8 cellular contexts compared by ENCODE assay signal in genomic region chr13:99501952-99502310, GRCh38. TPM values are rescaled to one million over a fixed set of nuclear protein-coding genes. Genes with fewer than 3 reads are reported as not detected.
DNase-seq lines count a peak whose midpoint lies in the region; ATAC-seq and TF ChIP-seq lines count a peak whose summit lies in the region.

No MANE protein-coding gene starts in this region.

- H3K27me3 ChIP-seq in SJCRH30: no peaks in the 10 kb centered on the region
- no peaks in the 10 kb centered on the region for H3K27me3 ChIP-seq in liver (ENCODE audit: control insufficient read depth in 4 of 4, insufficient read depth in 4 of 4, low read length in 3 of 4)
- H3K27me3 ChIP-seq in thymus (ENCODE audit: control insufficient read depth, insufficient read depth): no peaks in the 10 kb centered on the region

- H3K9ac ChIP-seq in liver (ENCODE audit: low read depth in 1 of 2, low read length in 2 of 2): peak overlapping the region; percentile 21 to 79

- H3K9me3 ChIP-seq in SJCRH30 (replicated peaks): no peaks in the 10 kb centered on the region
- no peaks in the 10 kb centered on the region for H3K9me3 ChIP-seq in liver (ENCODE audit: control insufficient read depth in 4 of 4, low read length in 3 of 4)
- no peaks in the 10 kb centered on the region for H3K9me3 ChIP-seq in thymus (ENCODE audit: control insufficient read depth)

- H3K27ac ChIP-seq in SJCRH30: peak overlapping the region; percentile 45
- H3K27ac ChIP-seq in liver (ENCODE audit: low read depth in 1 of 2, low read length in 2 of 2): peak overlapping the region; percentile 72 to 74
- H3K27ac ChIP-seq in thymus (ENCODE audit: low read depth): peak overlapping the region; percentile 95

- H3K4me1 ChIP-seq in SJCRH30 (peaks cover 14% of the 10 kb centered on the region), liver (ENCODE audit: control insufficient read depth in 4 of 4, insufficient read depth in 4 of 4, low read length in 3 of 4) (peaks cover 7 to 59% (median 53%) of the 10 kb centered on the region in 4 donors), thymus (ENCODE audit: control insufficient read depth, insufficient read depth, low read length) (peaks cover 15% of the 10 kb centered on the region)

- TF ChIP-seq CTCF in cardiac fibroblast (IDR thresholded peaks at IDR 0.05; ENCODE audit: low read depth, low read length) (no peak), liver (IDR thresholded peaks at IDR 0.05; ENCODE audit: low read depth, low read length, missing input control) (no peak)

- H3K4me3 ChIP-seq in SJCRH30 (peak overlapping the region; percentile 91), cardiac fibroblast (replicated peaks in 1 of 2; ENCODE audit: low read depth in 2 of 2, low read length in 2 of 2) (peak overlapping the region; percentile 93 to 97), liver (ENCODE audit: low read depth in 1 of 3, low read length in 3 of 3) (peak overlapping the region; percentile 81 to 97 (median 89)), thymus (ENCODE audit: low read length) (peak overlapping the region; percentile 75)

- no peak for ATAC-seq in HG02973 (IDR thresholded peaks at IDR 0.05; ENCODE audit: unreplicated experiment)

- DNase-seq in NCI-H748 (lab: John Stamatoyannopoulos, UW; ENCODE audit: unreplicated experiment): peak; percentile 39
- no peak for DNase-seq in NCI-H748 treated with DMSO at 0.1 percent for 48 hours (lab: John Stamatoyannopoulos, UW)
- DNase-seq in SJCRH30: peak; percentile 17 to 37
- peak; percentile 23 to 29 for DNase-seq in cardiac fibroblast (ENCODE audit: low read depth in 2 of 2)
- DNase-seq in superior temporal gyrus (ENCODE audit: extremely low spot score): no peak

- WGBS in liver: under 1% methylated on average over 14 of the region's 14 CpGs
- WGBS in thymus: under 1% methylated on average over 14 of the region's 14 CpGs

- H3K36me3 ChIP-seq in SJCRH30: peaks cover 6% of the 10 kb centered on the region; the same call in 1 of the 2 replicates
- H3K36me3 ChIP-seq in liver (ENCODE audit: control insufficient read depth in 4 of 4, insufficient read depth in 3 of 4, low read depth in 1 of 4, low read length in 3 of 4): no peaks in the 10 kb centered on the region
- no peaks in the 10 kb centered on the region for H3K36me3 ChIP-seq in thymus (ENCODE audit: control insufficient read depth, insufficient read depth)

- no peak for TF ChIP-seq RAD21 in liver (IDR thresholded peaks at IDR 0.05)

TF ChIP-seq in liver, 16 proteins besides CTCF, POLR2A, EP300 and RAD21:
- TF ChIP-seq, protein P1, sequence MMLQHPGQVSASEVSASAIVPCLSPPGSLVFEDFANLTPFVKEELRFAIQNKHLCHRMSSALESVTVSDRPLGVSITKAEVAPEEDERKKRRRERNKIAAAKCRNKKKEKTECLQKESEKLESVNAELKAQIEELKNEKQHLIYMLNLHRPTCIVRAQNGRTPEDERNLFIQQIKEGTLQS (IDR thresholded peaks at IDR 0.05): no peak
- TF ChIP-seq HNF4G (IDR thresholded peaks at IDR 0.05): no peak
- TF ChIP-seq TAF1 (conservative IDR thresholded peaks at IDR 0.05): no peak
- TF ChIP-seq, protein P2, sequence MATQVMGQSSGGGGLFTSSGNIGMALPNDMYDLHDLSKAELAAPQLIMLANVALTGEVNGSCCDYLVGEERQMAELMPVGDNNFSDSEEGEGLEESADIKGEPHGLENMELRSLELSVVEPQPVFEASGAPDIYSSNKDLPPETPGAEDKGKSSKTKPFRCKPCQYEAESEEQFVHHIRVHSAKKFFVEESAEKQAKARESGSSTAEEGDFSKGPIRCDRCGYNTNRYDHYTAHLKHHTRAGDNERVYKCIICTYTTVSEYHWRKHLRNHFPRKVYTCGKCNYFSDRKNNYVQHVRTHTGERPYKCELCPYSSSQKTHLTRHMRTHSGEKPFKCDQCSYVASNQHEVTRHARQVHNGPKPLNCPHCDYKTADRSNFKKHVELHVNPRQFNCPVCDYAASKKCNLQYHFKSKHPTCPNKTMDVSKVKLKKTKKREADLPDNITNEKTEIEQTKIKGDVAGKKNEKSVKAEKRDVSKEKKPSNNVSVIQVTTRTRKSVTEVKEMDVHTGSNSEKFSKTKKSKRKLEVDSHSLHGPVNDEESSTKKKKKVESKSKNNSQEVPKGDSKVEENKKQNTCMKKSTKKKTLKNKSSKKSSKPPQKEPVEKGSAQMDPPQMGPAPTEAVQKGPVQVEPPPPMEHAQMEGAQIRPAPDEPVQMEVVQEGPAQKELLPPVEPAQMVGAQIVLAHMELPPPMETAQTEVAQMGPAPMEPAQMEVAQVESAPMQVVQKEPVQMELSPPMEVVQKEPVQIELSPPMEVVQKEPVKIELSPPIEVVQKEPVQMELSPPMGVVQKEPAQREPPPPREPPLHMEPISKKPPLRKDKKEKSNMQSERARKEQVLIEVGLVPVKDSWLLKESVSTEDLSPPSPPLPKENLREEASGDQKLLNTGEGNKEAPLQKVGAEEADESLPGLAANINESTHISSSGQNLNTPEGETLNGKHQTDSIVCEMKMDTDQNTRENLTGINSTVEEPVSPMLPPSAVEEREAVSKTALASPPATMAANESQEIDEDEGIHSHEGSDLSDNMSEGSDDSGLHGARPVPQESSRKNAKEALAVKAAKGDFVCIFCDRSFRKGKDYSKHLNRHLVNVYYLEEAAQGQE (IDR thresholded peaks at IDR 0.05): no peak
- no peak for TF ChIP-seq NR2F2 (IDR thresholded peaks at IDR 0.05)
- TF ChIP-seq RXRA (IDR thresholded peaks at IDR 0.05): no peak
- TF ChIP-seq, protein P3, sequence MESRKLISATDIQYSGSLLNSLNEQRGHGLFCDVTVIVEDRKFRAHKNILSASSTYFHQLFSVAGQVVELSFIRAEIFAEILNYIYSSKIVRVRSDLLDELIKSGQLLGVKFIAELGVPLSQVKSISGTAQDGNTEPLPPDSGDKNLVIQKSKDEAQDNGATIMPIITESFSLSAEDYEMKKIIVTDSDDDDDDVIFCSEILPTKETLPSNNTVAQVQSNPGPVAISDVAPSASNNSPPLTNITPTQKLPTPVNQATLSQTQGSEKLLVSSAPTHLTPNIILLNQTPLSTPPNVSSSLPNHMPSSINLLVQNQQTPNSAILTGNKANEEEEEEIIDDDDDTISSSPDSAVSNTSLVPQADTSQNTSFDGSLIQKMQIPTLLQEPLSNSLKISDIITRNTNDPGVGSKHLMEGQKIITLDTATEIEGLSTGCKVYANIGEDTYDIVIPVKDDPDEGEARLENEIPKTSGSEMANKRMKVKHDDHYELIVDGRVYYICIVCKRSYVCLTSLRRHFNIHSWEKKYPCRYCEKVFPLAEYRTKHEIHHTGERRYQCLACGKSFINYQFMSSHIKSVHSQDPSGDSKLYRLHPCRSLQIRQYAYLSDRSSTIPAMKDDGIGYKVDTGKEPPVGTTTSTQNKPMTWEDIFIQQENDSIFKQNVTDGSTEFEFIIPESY (IDR thresholded peaks at IDR 0.05): no peak
- TF ChIP-seq FOXA2 (IDR thresholded peaks at IDR 0.05): no peak
- TF ChIP-seq HNF4A (conservative IDR thresholded peaks at IDR 0.05): no peak
- no peak for TF ChIP-seq EGR1 (IDR thresholded peaks at IDR 0.05; ENCODE audit: low read depth in 2 of 2)
- TF ChIP-seq YY1 (IDR thresholded peaks at IDR 0.05): no peak

RNA-seq across cellular contexts. Expression of gene TM9SF2, which starts 0.7 kb away (rescaled TPM):
- 99.4 and 104 TPM in 2 replicates for total RNA-seq in SJCRH30 (2014; rRNA removed; shearing (Covaris generic))
- 100 to 1,000 TPM; 105 to 112 TPM for total RNA-seq in liver
- polyA plus RNA-seq in liver (10 to 100 TPM; 70.2 to 92.9 TPM), thymus (61.6 TPM)

Comparison
In these comparisons a context has a peak if more than half of its experiments do, and no peak if none do; other contexts are left out.
1. DNase-seq: peak in NCI-H748 (single experiment), SJCRH30 (2 of 2) and cardiac fibroblast (2 of 2); none in NCI-H748 treated with DMSO at 0.1 percent for 48 hours (single experiment) and superior temporal gyrus (single experiment).
2. H3K27ac ChIP-seq: peak in every context shown above with its lines; median percentile 95 in thymus; 73 in liver; 45 in SJCRH30.
3. Peak in every context shown above with its lines, with median percentiles within 50 percentile points of each other: H3K4me3 ChIP-seq.